7 cellular contexts compared by ENCODE assay signal in genomic region chr1:151618996-151619395, GRCh38. TPM values are rescaled to one million over a fixed set of nuclear protein-coding genes. Genes with fewer than 3 reads are reported as not detected.
DNase-seq lines count a peak whose midpoint lies in the region; TF ChIP-seq lines count a peak whose summit lies in the region.
"Not testable (repeated sequence)": the region's sequence is repeated elsewhere in the genome, so short reads cannot be mapped to it uniquely, and the experiment has no call there.

No MANE protein-coding gene starts in this region.

- not testable (repeated sequence) for H3K27ac ChIP-seq in H9 (ENCODE audit: insufficient read length, low read depth, low read length)
- H3K27ac ChIP-seq in PC-9 (peak overlapping the region; percentile 28; the same call in 1 of the 2 replicates), esophagus muscularis mucosa (replicated peaks in 1 of 4) (peak overlapping the region; percentile 67 to 96 (median 72)), mesodermal cell (ENCODE audit: low read depth, low read length, severe bottlenecking) (peak overlapping the region; percentile 77), sigmoid colon (peak overlapping the region; percentile 73 to 99 (median 86)), transverse colon (peak overlapping the region; percentile 53 to 74 (median 72))

- H3K4ac ChIP-seq in H9 (ENCODE audit: low read depth, low read length) = not testable (repeated sequence)

- not testable (repeated sequence) for H3K23me2 ChIP-seq in H9 (ENCODE audit: insufficient read length, low read depth, low read length, poor library complexity, severe bottlenecking)

- WGBS in H9 (ENCODE audit: extremely low coverage, insufficient read length, low lambda C conversion rate) = no CpG with 5 or more reads among the region's 6 CpGs
- 73% methylated on average over 6 of the region's 6 CpGs for WGBS in esophagus muscularis mucosa
- 81 to 94% methylated on average over 4 to 6 of the region's 6 CpGs for WGBS in mesodermal cell (ENCODE audit: insufficient coverage in 2 of 2), 2 experiments
- 78 to 88% methylated on average over 6 of the region's 6 CpGs for WGBS in sigmoid colon, 2 donors
- 83 to 84% methylated on average over 6 of the region's 6 CpGs for WGBS in transverse colon (ENCODE audit: low coverage in 1 of 2), 2 donors

- H2BK12ac ChIP-seq in H9 (ENCODE audit: insufficient read length, low read depth, low read length) = not testable (repeated sequence)

- H3K36me3 Mint-ChIP-seq in H9 (ENCODE audit: insufficient read depth in 1 of 3, low read depth in 3 of 3); activated CD4-positive, alpha-beta memory T cell treated with anti-CD3 and anti-CD28 coated beads for 36 hours: not testable (repeated sequence)

- H3K4me3 ChIP-seq in PC-9; esophagus muscularis mucosa; mesodermal cell (ENCODE audit: extremely low read depth, insufficient read depth, low read length, poor library complexity, severe bottlenecking); sigmoid colon; transverse colon: not testable (repeated sequence)

- not testable (repeated sequence) for H3K9me3 ChIP-seq in H9 (ENCODE audit: control insufficient read depth, low read depth, low read length); PC-9 (ENCODE audit: insufficient read depth, low read depth); esophagus muscularis mucosa; mesodermal cell (ENCODE audit: control insufficient read depth, low read length); sigmoid colon; transverse colon

- not testable (repeated sequence) for H3K18ac ChIP-seq in H9 (ENCODE audit: insufficient read length, low read depth, low read length)

- not testable (repeated sequence) for H3K23ac ChIP-seq in H9 (ENCODE audit: insufficient read length, low read depth, low read length)

- DNase-seq in H9; PC-9; esophagus muscularis mucosa (ENCODE audit: extremely low spot score); sigmoid colon; transverse colon: not testable (repeated sequence)
- peak; percentile 13 for DNase-seq in activated CD4-positive, alpha-beta memory T cell treated with anti-CD3 and anti-CD28 coated beads for 36 hours

- H2BK20ac ChIP-seq in H9 (ENCODE audit: low read depth, low read length, poor library complexity, severe bottlenecking) = peak overlapping the region; percentile 64

- H2BK15ac ChIP-seq in H9 (ENCODE audit: low read depth, low read length) = not testable (repeated sequence)

- not testable (repeated sequence) for H3T11ph ChIP-seq in H9 (ENCODE audit: low read length)

- not testable (repeated sequence) for H3K27me3 ChIP-seq in H9 (ENCODE audit: insufficient read depth, low read length); PC-9 (ENCODE audit: insufficient read depth, low read depth); esophagus muscularis mucosa; sigmoid colon; transverse colon

- not testable (repeated sequence) for TF ChIP-seq POLR2A in esophagus muscularis mucosa (IDR thresholded peaks at IDR 0.05; ENCODE audit: low read depth); sigmoid colon (IDR thresholded peaks at IDR 0.05); transverse colon (IDR thresholded peaks at IDR 0.05)

- H3K27me3 Mint-ChIP-seq in H9 (ENCODE audit: low read depth); activated CD4-positive, alpha-beta memory T cell treated with anti-CD3 and anti-CD28 coated beads for 36 hours: not testable (repeated sequence)

- H3K9me3 Mint-ChIP-seq in H9; activated CD4-positive, alpha-beta memory T cell treated with anti-CD3 and anti-CD28 coated beads for 36 hours: not testable (repeated sequence)

- H3K56ac ChIP-seq in H9 (ENCODE audit: insufficient read length, low read depth, low read length) = not testable (repeated sequence)

- CTCF ChIA-PET in PC-9 (lab: Charles Lee); activated CD4-positive, alpha-beta memory T cell treated with anti-CD3 and anti-CD28 coated beads for 36 hours (lab: Charles Lee): not testable (repeated sequence)

- peaks cover 27 to 33% of the 10 kb centered on the region in 2 experiments for H3K4me1 Mint-ChIP-seq in H9
- H3K4me1 Mint-ChIP-seq in activated CD4-positive, alpha-beta memory T cell treated with anti-CD3 and anti-CD28 coated beads for 36 hours (ENCODE audit: low read depth) = peaks cover 57% of the 10 kb centered on the region

- intact Hi-C loops in PC-9 (cut with micrococcal nuclease; ENCODE audit: unreplicated experiment); esophagus muscularis mucosa (cut with DNase I); sigmoid colon (cut with DNase I); transverse colon (cut with DNase I; ENCODE audit: low total_unique reads): not testable (repeated sequence)
- intact Hi-C loops in activated CD4-positive, alpha-beta memory T cell treated with anti-CD3 and anti-CD28 coated beads for 36 hours (cut with micrococcal nuclease) = loop anchor here (10.0 kb wide), 1 partner anchor 326 kb away; no protein-coding TSS in a partner anchor

- H3K27ac Mint-ChIP-seq in H9; activated CD4-positive, alpha-beta memory T cell treated with anti-CD3 and anti-CD28 coated beads for 36 hours: not testable (repeated sequence)

- POLR2A ChIA-PET in PC-9 (lab: Charles Lee; ENCODE audit: unreplicated experiment) = interaction anchor here (0.6 kb wide), 1 partner anchor 369 kb away, joined by 12 read pairs; no protein-coding TSS in a partner anchor
- POLR2A ChIA-PET in activated CD4-positive, alpha-beta memory T cell treated with anti-CD3 and anti-CD28 coated beads for 36 hours (lab: Charles Lee) = not testable (repeated sequence)

- not testable (repeated sequence) for H3K9ac ChIP-seq in H9 (ENCODE audit: extremely low read depth, insufficient read length, low read length)

- H4K91ac ChIP-seq in H9 (ENCODE audit: insufficient read length, low read depth, low read length) = not testable (repeated sequence)

- H2AK5ac ChIP-seq in H9 (ENCODE audit: insufficient read length, low read length) = not testable (repeated sequence)

- H4K20me1 ChIP-seq in H9 (ENCODE audit: control insufficient read depth, insufficient read depth, insufficient read length); PC-9 (ENCODE audit: insufficient read depth): not testable (repeated sequence)

- H3K14ac ChIP-seq in H9 (ENCODE audit: insufficient read depth, low read length) = not testable (repeated sequence)

- H2BK120ac ChIP-seq in H9 (ENCODE audit: low read depth, low read length, poor library complexity, severe bottlenecking) = not testable (repeated sequence)

- not testable (repeated sequence) for H3K79me2 ChIP-seq in H9 (ENCODE audit: insufficient read depth, low read length)
- H3K79me2 ChIP-seq in PC-9 (ENCODE audit: low read depth) = peaks cover 79% of the 10 kb centered on the region

- H3K4me3 Mint-ChIP-seq in H9; activated CD4-positive, alpha-beta memory T cell treated with anti-CD3 and anti-CD28 coated beads for 36 hours: not testable (repeated sequence)

- not testable (repeated sequence) for H3K4me1 ChIP-seq in H9 (ENCODE audit: insufficient read depth, low read length)
- H3K4me1 ChIP-seq in PC-9 (replicated peaks; ENCODE audit: insufficient read depth) = peaks cover 43% of the 10 kb centered on the region
- H3K4me1 ChIP-seq in esophagus muscularis mucosa = peaks cover 17 to 93% (median 85%) of the 10 kb centered on the region in 4 donors
- peaks cover 26% of the 10 kb centered on the region for H3K4me1 ChIP-seq in mesodermal cell (ENCODE audit: control insufficient read depth, insufficient read depth, low read length, poor library complexity, severe bottlenecking)
- H3K4me1 ChIP-seq in sigmoid colon = peaks cover 0 to 79% (median 63%) of the 10 kb centered on the region in 4 donors
- H3K4me1 ChIP-seq in transverse colon = peaks cover 9 to 86% (median 36%) of the 10 kb centered on the region in 4 donors

- H4K5ac ChIP-seq in H9 (ENCODE audit: insufficient read length, low read depth, low read length) = not testable (repeated sequence)

- not testable (repeated sequence) for TF ChIP-seq CTCF in H9 (conservative IDR thresholded peaks at IDR 0.05); PC-9 (conservative IDR thresholded peaks at IDR 0.05); esophagus muscularis mucosa (IDR thresholded peaks at IDR 0.05); sigmoid colon (IDR thresholded peaks at IDR 0.05); transverse colon (IDR thresholded peaks at IDR 0.05)

- not testable (repeated sequence) for H3K36me3 ChIP-seq in PC-9 (ENCODE audit: low read depth); esophagus muscularis mucosa; sigmoid colon; transverse colon
- peaks cover 16% of the 10 kb centered on the region for H3K36me3 ChIP-seq in mesodermal cell (ENCODE audit: control insufficient read depth, insufficient read depth, low read length)

- H4K8ac ChIP-seq in H9 (replicated peaks; ENCODE audit: insufficient read length, low read depth, low read length) = not testable (repeated sequence)

- not testable (repeated sequence) for H3K9me2 ChIP-seq in PC-9 (ENCODE audit: insufficient read depth)

- H2AFZ ChIP-seq in H9 (ENCODE audit: low read length); PC-9: not testable (repeated sequence)

- peaks cover 12% of the 10 kb centered on the region; the same call in 1 of the 2 replicates for H3F3A ChIP-seq in PC-9 (ENCODE audit: insufficient read depth, low read depth)

- not testable (repeated sequence) for H3K4me2 ChIP-seq in H9 (ENCODE audit: insufficient read depth, insufficient read length, low read length); PC-9

- TF ChIP-seq EP300 in esophagus muscularis mucosa (IDR thresholded peaks at IDR 0.05); sigmoid colon (IDR thresholded peaks at IDR 0.05); transverse colon (IDR thresholded peaks at IDR 0.05; ENCODE audit: low read depth): not testable (repeated sequence)

- in situ Hi-C loops in transverse colon (cut with MboI; ENCODE audit: low pct_ligation_motif_present in 1 of 4, low pct_unique_long_range_greater_than_20kb in 1 of 4, low sequenced_read_pairs in 3 of 4) = not testable (repeated sequence)

- not testable (repeated sequence) for H2BK5ac ChIP-seq in H9 (ENCODE audit: insufficient read length, low read length)

- not testable (repeated sequence) for BruUV-seq in PC-9 (replicated peaks; lab: Mats Ljungman, UMichigan)

- not testable (repeated sequence) for H3K79me1 ChIP-seq in H9 (ENCODE audit: insufficient read depth, low read depth, low read length, poor library complexity, severe bottlenecking)

RNA-seq across cellular contexts. Expression of gene SNX27, which starts 7.1 kb away (rescaled TPM):
- 48.9 and 53.3 TPM in 2 replicates for total RNA-seq in H9 (2021)
- total RNA-seq in PC-9 (2021) = 24.6 and 40.1 TPM in 2 replicates
- total RNA-seq in activated CD4-positive, alpha-beta memory T cell treated with anti-CD3 and anti-CD28 coated beads for 36 hours = 10 to 100 TPM; 27.1 to 30.7 TPM
- total RNA-seq in esophagus muscularis mucosa = 10 to 100 TPM; 39.4 to 55.4 (median 49.6) TPM
- 20.8 TPM for polyA plus RNA-seq in mesodermal cell (2013, experiment 1 of 2)
- polyA plus RNA-seq in mesodermal cell (2013, experiment 2 of 2) = 18.8 TPM
- 10 to 100 TPM; 49.0 to 59.0 (median 54.1) TPM for total RNA-seq in sigmoid colon
- 10 to 100 TPM in 1 of 3 donors, 1 to 10 TPM in 2; 3.6 to 12.3 (median 7.4) TPM for polyA plus RNA-seq in sigmoid colon
- total RNA-seq in transverse colon = 10 to 100 TPM; 11.5 to 37.0 (median 24.6) TPM
